8 cellular contexts compared by ENCODE assay signal in the genomic region with DNA sequence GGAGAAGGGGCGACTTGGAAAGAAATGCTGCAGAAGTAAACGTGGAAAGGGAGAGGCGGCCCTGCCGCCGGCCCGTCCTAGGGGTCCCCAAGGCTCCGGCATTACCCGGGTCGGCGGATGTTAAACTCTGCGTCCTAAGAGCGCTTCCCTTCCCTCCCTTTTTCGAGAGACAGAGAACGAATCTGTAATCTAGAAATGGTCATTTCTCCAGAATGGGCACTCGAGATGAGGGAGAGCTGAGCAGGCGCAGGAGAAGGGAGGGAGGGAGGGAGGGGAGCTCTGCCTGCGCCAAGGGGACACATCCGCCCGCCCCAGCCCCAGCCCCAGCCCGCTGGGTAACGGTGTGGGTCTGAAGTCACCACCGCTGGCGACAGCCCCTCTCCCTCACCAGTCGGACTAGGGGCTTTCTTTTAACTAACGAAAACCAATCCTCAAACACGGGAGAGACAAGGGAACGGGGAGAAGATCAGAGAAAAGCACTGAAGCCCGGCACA. TPM values are rescaled to one million over a fixed set of nuclear protein-coding genes. Genes with fewer than 3 reads are reported as not detected.
DNase-seq lines count a peak whose midpoint lies in the region; ATAC-seq and TF ChIP-seq lines count a peak whose summit lies in the region.

No MANE protein-coding gene starts in this region.

- H3K4me3 ChIP-seq in DND-41 (ENCODE audit: low read depth in 1 of 2, low read length in 2 of 2) (peak overlapping the region; percentile 57 to 90), tibial nerve (peak overlapping the region; percentile 64 to 95 (median 78))

- peak overlapping the region; percentile 96 for H3K27ac ChIP-seq in DND-41 (ENCODE audit: low read length)
- H3K27ac ChIP-seq in tibial nerve = peak overlapping the region; percentile 95 to 98 (median 97)

- peaks cover 85% of the 10 kb centered on the region for H3K79me2 ChIP-seq in DND-41 (ENCODE audit: insufficient read depth, low read length)

- H3K27me3 Mint-ChIP-seq in memory B cell = no peaks in the 10 kb centered on the region

- no peak for DNase-seq in DND-41
- peak; percentile 66 for DNase-seq in NCI-H2227 (lab: John Stamatoyannopoulos, UW; ENCODE audit: unreplicated experiment)
- DNase-seq in central memory CD4-positive, alpha-beta T cell = peak; percentile 24
- peak in 1 of 2 donors; percentile 26 for DNase-seq in memory B cell (ENCODE audit: low spot score in 2 of 2)
- no peak for DNase-seq in tibial nerve (ENCODE audit: low spot score in 2 of 2)
- no peak for DNase-seq in mucosa of gallbladder (ENCODE audit: low spot score)
- no peak for DNase-seq in NOMO-1 treated with DMSO at 0.1 percent for 48 hours (lab: John Stamatoyannopoulos, UW; ENCODE audit: unreplicated experiment)

- TF ChIP-seq EP300 in tibial nerve (IDR thresholded peaks at IDR 0.05) = no peak

- H3K4me1 Mint-ChIP-seq in memory B cell = peaks cover 37% of the 10 kb centered on the region

- no peaks in the 10 kb centered on the region for H3K9me3 Mint-ChIP-seq in memory B cell

- H3K36me3 ChIP-seq in DND-41 (ENCODE audit: insufficient read depth, low read length) (peaks cover 48% of the 10 kb centered on the region), tibial nerve (no peaks in the 10 kb centered on the region)

- TF ChIP-seq CTCF in DND-41 (IDR thresholded peaks at IDR 0.05; ENCODE audit: borderline replicate concordance, extremely low read depth, low read length, poor library complexity, severe bottlenecking) (no peak), tibial nerve (IDR thresholded peaks at IDR 0.05) (no peak)

- ATAC-seq in DND-41 (ENCODE audit: insufficient read depth, low read depth) (0 out of 3 replicates have a peak, but pooled peaks have one; percentile 3), memory B cell (ENCODE audit: low read depth) (no peak), GM21515 (IDR thresholded peaks at IDR 0.05; ENCODE audit: unreplicated experiment) (no peak)

- WGBS in tibial nerve, 2 donors = 0 to 15% methylated on average over 14 to 28 of the region's 28 CpGs

- peak overlapping the region; percentile 86 for H3K27ac Mint-ChIP-seq in memory B cell

- no peaks in the 10 kb centered on the region for H3K27me3 ChIP-seq in DND-41 (ENCODE audit: insufficient read depth, low read length, poor library complexity)
- H3K27me3 ChIP-seq in tibial nerve = no peaks in the 10 kb centered on the region

- H3K4me3 Mint-ChIP-seq in memory B cell = peak overlapping the region; percentile 100

- peaks cover 2% of the 10 kb centered on the region for H3K36me3 Mint-ChIP-seq in memory B cell

- no peaks in the 10 kb centered on the region for H3K9me3 ChIP-seq in DND-41 (ENCODE audit: insufficient read depth, low read length, severe bottlenecking)
- no peaks in the 10 kb centered on the region for H3K9me3 ChIP-seq in tibial nerve

- no peak overlapping the region for H2AFZ ChIP-seq in DND-41 (ENCODE audit: low read depth, low read length)

- peak overlapping the region; percentile 67 for H3K4me2 ChIP-seq in DND-41 (ENCODE audit: insufficient read depth, low read length)

- TF ChIP-seq POLR2A in tibial nerve (IDR thresholded peaks at IDR 0.05) = no peak

- H3K9ac ChIP-seq in DND-41 (ENCODE audit: low read depth, low read length) = peak overlapping the region; percentile 99

- H3K4me1 ChIP-seq in DND-41 (ENCODE audit: insufficient read depth, low read length) = peaks cover 51% of the 10 kb centered on the region
- peaks cover 0 to 63% (median 34%) of the 10 kb centered on the region in 4 donors for H3K4me1 ChIP-seq in tibial nerve

- peaks cover 49% of the 10 kb centered on the region for H4K20me1 ChIP-seq in DND-41 (ENCODE audit: insufficient read depth, low read length)

RNA-seq across cellular contexts. Expression of a gene that starts 1.7 kb away (rescaled TPM):
- 10 to 100 TPM; 42.6 to 52.2 (median 48.9) TPM for total RNA-seq in tibial nerve
- total RNA-seq in mucosa of gallbladder = 69.5 TPM

RNA-seq across cellular contexts. Expression of a gene that starts 2.6 kb away (rescaled TPM):
- total RNA-seq in tibial nerve = 10 to 100 TPM in 2 of 4 donors, 1 to 10 TPM in 2; 4.2 to 16.4 (median 9.6) TPM
- total RNA-seq in mucosa of gallbladder = 14.4 TPM

RNA-seq across cellular contexts. Expression of a gene that starts 25.5 kb away (rescaled TPM):
- total RNA-seq in tibial nerve (10 to 100 TPM; 12.1 to 28.8 (median 17.8) TPM), mucosa of gallbladder (19.5 TPM)

RNA-seq across cellular contexts. Expression of a gene that starts 35.1 kb away (rescaled TPM):
- total RNA-seq in tibial nerve = 100 to 1,000 TPM in 1 of 4 donors, 10 to 100 TPM in 3; 48.0 to 152 (median 73.8) TPM
- 81.6 TPM for total RNA-seq in mucosa of gallbladder

RNA-seq across cellular contexts. Expression of a gene that starts 43.9 kb away (rescaled TPM):
- total RNA-seq in tibial nerve (10 to 100 TPM; 23.0 to 90.9 (median 32.7) TPM), mucosa of gallbladder (53.8 TPM)

Comparison
In these comparisons a context has a peak if more than half of its experiments do, and no peak if none do; other contexts are left out.
1. DNase-seq: peak in NCI-H2227 (single experiment) and central memory CD4-positive, alpha-beta T cell (single experiment); none in DND-41 (single experiment), tibial nerve (0 of 2), mucosa of gallbladder (single experiment) and NOMO-1 treated with DMSO at 0.1 percent for 48 hours (single experiment).